ENCODE assay signal across 8 cellular contexts in the genomic region with DNA sequence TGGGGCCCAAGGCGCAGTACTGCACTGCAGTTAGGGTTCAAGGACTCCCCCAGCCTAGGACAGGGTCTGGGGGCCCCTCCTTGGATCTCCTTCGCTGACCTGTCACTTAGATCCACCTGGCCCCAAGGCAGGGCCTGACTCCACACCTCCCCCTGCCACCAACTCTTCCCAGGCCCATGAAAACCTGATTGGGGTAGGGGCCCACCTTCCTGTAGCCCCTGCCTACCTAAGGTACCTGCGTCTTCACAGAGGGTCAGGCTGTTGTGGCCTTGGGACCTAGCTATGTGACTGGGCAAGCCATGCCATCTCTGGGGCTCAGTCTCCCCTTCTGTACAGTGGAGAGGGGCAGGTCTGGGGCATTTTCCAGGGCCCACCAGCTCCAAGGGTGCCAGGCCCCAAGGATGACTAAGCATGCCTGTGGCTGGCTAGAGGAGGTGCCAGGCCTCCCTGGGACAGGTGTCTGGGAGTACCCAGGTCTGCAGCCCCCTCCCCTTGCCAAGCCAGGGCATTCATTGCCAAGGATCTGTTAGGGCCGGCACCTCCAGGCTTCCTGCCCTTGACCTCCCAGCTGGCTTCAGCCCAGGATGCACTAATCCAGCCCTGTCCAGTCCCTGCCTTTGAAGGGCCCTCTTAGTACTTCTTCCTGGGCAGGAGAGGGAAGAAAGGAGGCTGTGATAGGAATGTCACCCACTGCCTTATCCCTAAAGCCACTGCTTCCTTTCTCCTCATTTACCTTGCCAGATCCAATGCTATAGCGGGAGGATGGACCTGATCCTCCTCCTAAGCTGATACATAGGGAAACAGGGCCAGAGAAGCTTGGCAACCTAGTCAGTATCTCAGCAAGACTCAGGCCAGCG. TPM values are rescaled to one million over a fixed set of nuclear protein-coding genes. Genes with fewer than 3 reads are reported as not detected.
DNase-seq lines count a peak whose midpoint lies in the region; ATAC-seq and TF ChIP-seq lines count a peak whose summit lies in the region.

No MANE protein-coding gene starts in this region.

- H3K9me3 Mint-ChIP-seq in CD4-positive, CD25-positive, alpha-beta regulatory T cell: no peaks in the 10 kb centered on the region
- H3K9me3 Mint-ChIP-seq in effector memory CD8-positive, alpha-beta T cell: no peaks in the 10 kb centered on the region
- no peaks in the 10 kb centered on the region for H3K9me3 Mint-ChIP-seq in neural crest cell

- H3K27ac ChIP-seq in CD4-positive, CD25-positive, alpha-beta regulatory T cell (ENCODE audit: insufficient read depth, low read length, poor library complexity, severe bottlenecking): no peak overlapping the region

- no peaks in the 10 kb centered on the region for H3K9me3 ChIP-seq in CD4-positive, CD25-positive, alpha-beta regulatory T cell (ENCODE audit: control insufficient read depth in 2 of 2, low read length in 2 of 2)

- no peaks in the 10 kb centered on the region for H3K36me3 ChIP-seq in CD4-positive, CD25-positive, alpha-beta regulatory T cell (ENCODE audit: control insufficient read depth, insufficient read depth, low read length)

- ATAC-seq in CD4-positive, CD25-positive, alpha-beta regulatory T cell (ENCODE audit: low read depth in 2 of 2): no peak
- ATAC-seq in effector memory CD8-positive, alpha-beta T cell (replicated peaks): no peak
- no peak for ATAC-seq in GM21360 (IDR thresholded peaks at IDR 0.05; ENCODE audit: unreplicated experiment)

- H3K27ac Mint-ChIP-seq in CD4-positive, CD25-positive, alpha-beta regulatory T cell: peak overlapping the region in 1 of 3 donors; percentile 11
- H3K27ac Mint-ChIP-seq in effector memory CD8-positive, alpha-beta T cell: peak overlapping the region; percentile 79 to 88
- no peak overlapping the region for H3K27ac Mint-ChIP-seq in neural crest cell (ENCODE audit: unreplicated experiment)

- H3K4me1 ChIP-seq in CD4-positive, CD25-positive, alpha-beta regulatory T cell (ENCODE audit: control insufficient read depth, insufficient read depth, low read length, poor library complexity, severe bottlenecking): peaks cover 20% of the 10 kb centered on the region

- no peak for DNase-seq in CD4-positive, CD25-positive, alpha-beta regulatory T cell
- peak; percentile 39 for DNase-seq in NCI-H2196 treated with DMSO at 0.1 percent for 48 hours (lab: John Stamatoyannopoulos, UW; ENCODE audit: unreplicated experiment)
- DNase-seq in effector memory CD8-positive, alpha-beta T cell: no peak
- DNase-seq in neural crest cell (ENCODE audit: low read depth, low spot score): no peak
- DNase-seq in KBM-7: no peak
- DNase-seq in AG20443 (ENCODE audit: low spot score): no peak
- DNase-seq in OCI-M2 (lab: John Stamatoyannopoulos, UW; ENCODE audit: unreplicated experiment): no peak

- no peaks in the 10 kb centered on the region for H3K27me3 Mint-ChIP-seq in CD4-positive, CD25-positive, alpha-beta regulatory T cell
- H3K27me3 Mint-ChIP-seq in effector memory CD8-positive, alpha-beta T cell: no peaks in the 10 kb centered on the region
- H3K27me3 Mint-ChIP-seq in neural crest cell (ENCODE audit: low read depth): no peaks in the 10 kb centered on the region

- H3K27me3 ChIP-seq in CD4-positive, CD25-positive, alpha-beta regulatory T cell (ENCODE audit: control insufficient read depth, insufficient read depth, low read length): no peaks in the 10 kb centered on the region

- in situ Hi-C loops in KBM-7 (cut with MboI; ENCODE audit: low pct_unique_long_range_greater_than_20kb, low sequenced_read_pairs): no loop called here

- no peak overlapping the region for H3K4me3 ChIP-seq in CD4-positive, CD25-positive, alpha-beta regulatory T cell (ENCODE audit: low read depth, low read length)

- peaks cover 0 to 28% (median 0%) of the 10 kb centered on the region in 4 donors for H3K4me1 Mint-ChIP-seq in CD4-positive, CD25-positive, alpha-beta regulatory T cell
- peaks cover 7 to 14% of the 10 kb centered on the region in 2 donors for H3K4me1 Mint-ChIP-seq in effector memory CD8-positive, alpha-beta T cell (ENCODE audit: low read depth in 2 of 2)
- H3K4me1 Mint-ChIP-seq in neural crest cell: peaks cover 20% of the 10 kb centered on the region

- peaks cover 6% of the 10 kb centered on the region for H3K36me3 Mint-ChIP-seq in CD4-positive, CD25-positive, alpha-beta regulatory T cell
- peaks cover 12% of the 10 kb centered on the region for H3K36me3 Mint-ChIP-seq in effector memory CD8-positive, alpha-beta T cell (ENCODE audit: insufficient read depth)
- peaks cover 6% of the 10 kb centered on the region for H3K36me3 Mint-ChIP-seq in neural crest cell (ENCODE audit: low read depth)

- peak overlapping the region; percentile 82 to 86 (median 84) for H3K4me3 Mint-ChIP-seq in CD4-positive, CD25-positive, alpha-beta regulatory T cell
- peak overlapping the region; percentile 86 to 88 for H3K4me3 Mint-ChIP-seq in effector memory CD8-positive, alpha-beta T cell
- peak overlapping the region; percentile 89 for H3K4me3 Mint-ChIP-seq in neural crest cell

- TF ChIP-seq CTCF in neural crest cell (conservative IDR thresholded peaks at IDR 0.05): no peak

RNA-seq across cellular contexts. Expression of a gene that starts 1.3 kb away (rescaled TPM):
- 14.4 TPM for total RNA-seq in CD4-positive, CD25-positive, alpha-beta regulatory T cell
- 1 to 10 TPM; 1.7 to 3.1 (median 2.5) TPM for polyA plus RNA-seq in CD4-positive, CD25-positive, alpha-beta regulatory T cell
- total RNA-seq in neural crest cell: 80.4 and 82.1 TPM in 2 replicates

RNA-seq across cellular contexts. Expression of a gene that starts 57.0 kb away (rescaled TPM):
- 0.35 TPM for total RNA-seq in CD4-positive, CD25-positive, alpha-beta regulatory T cell
- not detected for polyA plus RNA-seq in CD4-positive, CD25-positive, alpha-beta regulatory T cell
- 0.41 and 1.0 TPM in 2 replicates for total RNA-seq in neural crest cell
